8 cellular contexts compared by ENCODE assay signal in the genomic region with DNA sequence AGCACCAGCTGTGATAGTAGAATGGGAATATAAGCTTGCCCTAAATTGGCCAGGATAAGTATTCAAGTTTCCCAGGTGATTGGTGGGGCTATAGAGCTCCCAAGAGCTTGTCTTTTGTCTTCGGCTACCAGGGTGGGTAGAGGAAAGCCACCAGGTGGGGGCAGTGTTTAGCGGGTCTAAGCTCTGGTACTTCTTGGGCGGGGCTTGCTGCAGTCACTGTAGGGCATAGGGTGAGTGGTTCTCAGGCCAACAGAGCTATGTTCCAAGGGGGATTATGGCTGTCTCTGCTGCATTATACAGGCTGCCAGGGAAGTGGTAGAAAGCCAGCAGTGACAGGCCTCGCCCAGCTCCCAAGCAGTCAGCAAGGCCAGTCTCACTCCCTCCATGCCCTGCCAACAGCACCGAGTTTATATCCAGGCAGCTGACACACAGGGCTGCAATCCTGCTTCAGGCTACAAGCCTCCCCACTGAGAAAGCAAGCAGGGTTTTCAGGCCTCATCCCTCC.
A peak's percentile ranks its signal among the peaks of the same experiment; 100 is the strongest.
DNase-seq lines count a peak whose midpoint lies in the region; ATAC-seq, FAIRE-seq and TF ChIP-seq lines count a peak whose summit lies in the region.

No MANE protein-coding gene starts in this region.

- H4K20me1 ChIP-seq in HepG2 (ENCODE audit: insufficient read depth, low read length) = no peaks in the 10 kb centered on the region

- H3K79me2 ChIP-seq in HepG2 (ENCODE audit: insufficient read depth, low read length) = no peaks in the 10 kb centered on the region

- POLR2A ChIA-PET in activated B cell treated with CpG ODN at 0.5 μM for 24 hours (lab: Charles Lee) = no interaction called here
- POLR2A ChIA-PET in HepG2 (lab: Yijun Ruan, JAX) = interaction anchor here (1.9 kb wide), 1 partner anchor 79 kb away, joined by 9 read pairs; no protein-coding TSS in a partner anchor

- H3K27me3 Mint-ChIP-seq in activated B cell treated with CpG ODN at 0.5 μM for 24 hours = peaks cover 41% of the 10 kb centered on the region
- peaks cover 87% of the 10 kb centered on the region for H3K27me3 Mint-ChIP-seq in central memory CD8-positive, alpha-beta T cell

- no peak overlapping the region for H3K27ac ChIP-seq in HepG2 (ENCODE audit: extremely low read length, insufficient read depth, low read length)

- peak; percentile 77 for ATAC-seq in GM21737 (IDR thresholded peaks at IDR 0.05; ENCODE audit: unreplicated experiment)
- ATAC-seq in activated B cell treated with CpG ODN at 0.5 μM for 24 hours (ENCODE audit: low read depth) = peak; percentile 66
- ATAC-seq in central memory CD8-positive, alpha-beta T cell (replicated peaks; ENCODE audit: extremely low read depth, poor library complexity, severe bottlenecking) = peak; percentile 70
- ATAC-seq in HepG2 = peak; percentile 100
- no peak for ATAC-seq in HG02763 (IDR thresholded peaks at IDR 0.05; ENCODE audit: unreplicated experiment)

- 15% methylated on average over 4 of the region's 5 CpGs for WGBS in HepG2 (ENCODE audit: low lambda C conversion rate)

- H3K9ac ChIP-seq in HepG2 (ENCODE audit: insufficient read depth, low read depth, low read length) = no peak overlapping the region

- H3K4me3 ChIP-seq in MG63 (no peak overlapping the region), HepG2 (replicated peaks in 1 of 3; ENCODE audit: insufficient read depth in 1 of 3, low read depth in 2 of 3, low read length in 3 of 3) (no peak overlapping the region)

- no peak for TF ChIP-seq EP300 in HepG2 (IDR thresholded peaks at IDR 0.05; ENCODE audit: low read depth in 2 of 2, low read length in 2 of 2)
- TF ChIP-seq EP300 in HepG2 (CRISPR knock-in tag; IDR thresholded peaks at IDR 0.05; ENCODE audit: borderline replicate concordance) = no peak

- no peaks in the 10 kb centered on the region for H3K4me1 ChIP-seq in HepG2 (ENCODE audit: insufficient read depth, low read length)

- no peak for TF ChIP-seq CTCF in activated B cell treated with CpG ODN at 0.5 μM for 24 hours (IDR thresholded peaks at IDR 0.05)
- peak; percentile 90 for TF ChIP-seq CTCF in HepG2 (CRISPR knock-in tag; IDR thresholded peaks at IDR 0.05)

- H3K4me2 ChIP-seq in HepG2 (ENCODE audit: low read depth, low read length) = 0 out of 2 replicates have a peak overlapping the region, but pooled peaks have one; percentile 26

- H3K9me3 Mint-ChIP-seq in activated B cell treated with CpG ODN at 0.5 μM for 24 hours = peaks cover 3% of the 10 kb centered on the region
- H3K9me3 Mint-ChIP-seq in central memory CD8-positive, alpha-beta T cell = no peaks in the 10 kb centered on the region

- H3K27me3 ChIP-seq in MG63 = no peaks in the 10 kb centered on the region
- H3K27me3 ChIP-seq in HepG2 (ENCODE audit: control insufficient read depth in 1 of 2, insufficient read depth in 2 of 2, low read length in 2 of 2) = no peaks in the 10 kb centered on the region

- peak; percentile 83 for TF ChIP-seq RAD21 in HepG2 (CRISPR knock-in tag; IDR thresholded peaks at IDR 0.05)

- CTCF ChIA-PET in activated B cell treated with CpG ODN at 0.5 μM for 24 hours (lab: Charles Lee) (interaction anchor here (0.6 to 2.1 kb wide), 4 partner anchors 10 to 137 kb away, joined by 3 to 36 read pairs (median 6); no protein-coding TSS in a partner anchor), HepG2 (lab: Yijun Ruan, JAX; ENCODE audit: low intra/inter-chr PET ratio, low total read pairs) (interaction anchor here (0.6 to 4.1 kb wide), 5 partner anchors 42 to 137 kb away, joined by 3 to 43 read pairs (median 6); no protein-coding TSS in a partner anchor)

- H3K27ac Mint-ChIP-seq in activated B cell treated with CpG ODN at 0.5 μM for 24 hours = no peak overlapping the region
- no peak overlapping the region for H3K27ac Mint-ChIP-seq in central memory CD8-positive, alpha-beta T cell (ENCODE audit: low read depth)

- DNase-seq in GF-D8 (lab: John Stamatoyannopoulos, UW) (peak; percentile 12), MG63 (peak; percentile 92), activated B cell treated with CpG ODN at 0.5 μM for 24 hours (peak; percentile 25), HepG2 (ENCODE audit: low spot score) (peak; percentile 75)
- DNase-seq in central memory CD8-positive, alpha-beta T cell (ENCODE audit: low spot score in 2 of 2) = peak; percentile 33 to 38
- DNase-seq in stimulated activated CD8-positive, alpha-beta memory T cell treated with anti-CD3 and anti-CD28 coated beads, Interleukin-15, amount 100 ng/mL, for 1 hour (ENCODE audit: low read depth) = peak; percentile 24

- H3K4me1 Mint-ChIP-seq in activated B cell treated with CpG ODN at 0.5 μM for 24 hours = no peaks in the 10 kb centered on the region
- no peaks in the 10 kb centered on the region for H3K4me1 Mint-ChIP-seq in central memory CD8-positive, alpha-beta T cell

- H3K9me3 ChIP-seq in MG63 (no peaks in the 10 kb centered on the region), HepG2 (ENCODE audit: low read length) (no peaks in the 10 kb centered on the region)

- H3K36me3 ChIP-seq in MG63 = no peaks in the 10 kb centered on the region
- no peaks in the 10 kb centered on the region for H3K36me3 ChIP-seq in HepG2 (replicated peaks in 1 of 2; ENCODE audit: control insufficient read depth in 1 of 2, insufficient read depth in 2 of 2, low read length in 2 of 2)

- H2AFZ ChIP-seq in HepG2 (ENCODE audit: low read length) = no peak overlapping the region

- no peak overlapping the region for H3K4me3 Mint-ChIP-seq in activated B cell treated with CpG ODN at 0.5 μM for 24 hours
- H3K4me3 Mint-ChIP-seq in central memory CD8-positive, alpha-beta T cell = no peak overlapping the region

- intact Hi-C loops in activated B cell treated with CpG ODN at 0.5 μM for 24 hours (cut with micrococcal nuclease) (loop anchor here (1.0 kb wide), 1 partner anchor 80 kb away; no protein-coding TSS in a partner anchor), HepG2 (cut with micrococcal nuclease; ENCODE audit: unreplicated experiment) (loop anchor here (1.0 to 5.0 kb wide), 4 partner anchors 40 to 137 kb away; no protein-coding TSS in a partner anchor)

- no peaks in the 10 kb centered on the region for H3K36me3 Mint-ChIP-seq in activated B cell treated with CpG ODN at 0.5 μM for 24 hours (ENCODE audit: low read depth)
- H3K36me3 Mint-ChIP-seq in central memory CD8-positive, alpha-beta T cell (ENCODE audit: insufficient read depth) = peaks cover 2% of the 10 kb centered on the region

- in situ Hi-C loops in HepG2 (cut with HindIII; ENCODE audit: extremely low pct_ligation_motif_present, low pct_unique_long_range_greater_than_20kb) = loop anchor here (5.0 kb wide), 1 partner anchor 90 kb away; no protein-coding TSS in a partner anchor

- no TSS peak for BruUV-seq in HepG2 (replicated peaks; lab: Mats Ljungman, UMichigan)

- FAIRE-seq in HepG2 (lab: Jason Lieb, UNC) = peak; percentile 54

- TF ChIP-seq POLR2A in HepG2 (IDR thresholded peaks at IDR 0.05; ENCODE audit: insufficient read depth in 1 of 2, low read depth in 2 of 2, low read length in 2 of 2) = no peak

TF ChIP-seq in HepG2, 621 proteins besides CTCF, POLR2A, EP300 and RAD21 (continues in another document):
- TF ChIP-seq ZNF317 (CRISPR knock-in tag; IDR thresholded peaks at IDR 0.05) = 0 out of 2 replicates have a peak, but pooled peaks have one; percentile 40
- no peak for TF ChIP-seq ATF7-NPFF (CRISPR knock-in tag; IDR thresholded peaks at IDR 0.05; ENCODE audit: low read depth)
- TF ChIP-seq ZNF558 (CRISPR knock-in tag; IDR thresholded peaks at IDR 0.05; ENCODE audit: borderline replicate concordance) = no peak
- no peak for TF ChIP-seq RBM39 (IDR thresholded peaks at IDR 0.05; ENCODE audit: low read depth, low read length, poor library complexity, severe bottlenecking)
- TF ChIP-seq TEAD3 (CRISPR knock-in tag; optimal IDR thresholded peaks at IDR 0.05; ENCODE audit: borderline replicate concordance) = peak; percentile 32
- TF ChIP-seq NKX3-1 (CRISPR knock-in tag; IDR thresholded peaks at IDR 0.05) = no peak
- TF ChIP-seq ONECUT2 (CRISPR knock-in tag; IDR thresholded peaks at IDR 0.05) = no peak
- 0 out of 2 replicates have a peak, but pooled peaks have one; percentile 16 for TF ChIP-seq IRF2 (CRISPR knock-in tag; IDR thresholded peaks at IDR 0.05)
- TF ChIP-seq ZNF782 (CRISPR knock-in tag; IDR thresholded peaks at IDR 0.05; ENCODE audit: borderline replicate concordance) = peak; percentile 46; the same call in 1 of the 2 replicates
- TF ChIP-seq MIXL1 (CRISPR knock-in tag; IDR thresholded peaks at IDR 0.05) = no peak
- TF ChIP-seq HMGXB4 (CRISPR knock-in tag; IDR thresholded peaks at IDR 0.05; ENCODE audit: borderline replicate concordance in 1 of 2, low read depth in 1 of 2) = peak in 1 of 2 experiments; percentile 73; a peak in 2 of 4 replicates
- TF ChIP-seq ZMYM3 (CRISPR knock-in tag; IDR thresholded peaks at IDR 0.05) = no peak
- no peak for TF ChIP-seq MED13 (CRISPR knock-in tag; IDR thresholded peaks at IDR 0.05)
- 0 out of 4 replicates have a peak, but pooled peaks of 1 of the 2 experiments have one; percentile 24 for TF ChIP-seq KLF16 (CRISPR knock-in tag; IDR thresholded peaks at IDR 0.05)
- 0 out of 2 replicates have a peak, but pooled peaks have one; percentile 28 for TF ChIP-seq ELF3 (CRISPR knock-in tag; IDR thresholded peaks at IDR 0.05)
- no peak for TF ChIP-seq ZNF263 (CRISPR knock-in tag; IDR thresholded peaks at IDR 0.05)

Comparison
In these comparisons a context has a peak if more than half of its experiments do, and no peak if none do; other contexts are left out.
1. DNase-seq: peak in every context shown above with its lines; median percentile 92 in MG63; 75 in HepG2; 36 in central memory CD8-positive, alpha-beta T cell; 25 in activated B cell treated with CpG ODN at 0.5 μM for 24 hours; 24 in stimulated activated CD8-positive, alpha-beta memory T cell treated with anti-CD3 and anti-CD28 coated beads, Interleukin-15, amount 100 ng/mL, for 1 hour; 12 in GF-D8.